Comparison of ENCODE assay signal across 8 cellular contexts in the genomic region with DNA sequence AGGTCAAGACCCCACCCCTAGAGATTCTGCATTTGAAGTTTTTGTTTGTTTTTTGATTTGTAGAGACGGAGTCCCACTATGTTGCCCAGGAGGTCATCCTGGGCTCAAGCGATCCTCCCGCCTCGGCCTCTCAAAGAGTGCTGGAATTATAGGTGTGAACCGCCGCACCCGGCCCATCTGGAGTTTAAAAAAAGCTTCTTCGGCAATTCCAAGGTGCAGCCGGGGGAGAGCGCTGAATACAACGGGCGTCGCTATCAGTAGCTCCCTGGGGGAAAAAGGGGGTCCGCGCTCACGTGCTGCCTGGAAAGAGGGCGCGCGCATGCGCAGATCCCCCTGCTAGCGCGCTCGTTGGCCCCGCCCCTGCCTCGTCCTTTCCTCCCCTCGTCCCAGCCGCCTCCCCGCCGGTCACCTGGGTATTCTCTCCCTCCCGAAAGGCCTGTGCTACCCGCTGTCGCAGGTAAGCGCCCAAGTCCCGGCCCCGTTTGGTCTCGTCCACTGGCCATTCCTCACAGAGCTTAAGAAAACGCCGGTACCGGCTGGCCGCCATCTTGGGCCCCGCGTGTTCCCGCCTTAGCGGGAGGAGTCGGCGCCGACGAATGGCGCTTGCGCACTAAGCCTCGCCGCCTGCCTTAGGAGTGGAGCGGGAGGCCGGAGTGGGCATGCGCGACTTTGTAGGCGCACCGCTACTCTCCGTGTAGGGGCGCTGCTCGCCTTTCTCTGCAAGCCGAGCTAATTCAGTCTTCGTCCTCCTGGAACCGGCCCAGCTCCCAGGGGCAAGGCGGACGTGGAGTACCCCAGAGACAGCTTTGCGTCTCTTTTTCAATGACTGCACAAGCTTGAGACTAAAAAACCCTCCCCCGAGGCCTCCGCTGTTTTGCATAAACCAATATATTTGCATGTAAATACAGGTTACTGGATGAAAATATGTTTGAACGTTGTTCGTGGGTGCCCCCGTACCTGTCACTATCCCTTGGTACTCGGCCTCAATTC. TPM values are rescaled to one million over a fixed set of nuclear protein-coding genes. Genes with fewer than 3 reads are reported as not detected.
DNase-seq lines count a peak whose midpoint lies in the region; ATAC-seq, FAIRE-seq and TF ChIP-seq lines count a peak whose summit lies in the region.

A gene (minus strand): TSS at position 561 of the 990 bp plus-strand sequence. CDS start 14 bp downstream, at position 547.

- in situ Hi-C loops in gastrocnemius medialis (cut with MboI; ENCODE audit: low sequenced_read_pairs in 4 of 4), result loop anchor here in 1 of 4 donors (5.0 kb wide), 1 partner anchor 51 kb away; no protein-coding TSS in a partner anchor

- TF ChIP-seq CTCF in body of pancreas (IDR thresholded peaks at IDR 0.05) (peak; percentile 49 to 97 (median 84)), gastrocnemius medialis (IDR thresholded peaks at IDR 0.05 in 4 of 5, conservative IDR thresholded peaks at IDR 0.05 in 1 of 5) (peak; percentile 62 to 83 (median 64))

- intact Hi-C loops in body of pancreas (cut with DNase I) (no loop called here), gastrocnemius medialis (cut with DNase I; ENCODE audit: low total_unique reads) (loop anchor here (1.0 kb wide), 1 partner anchor 51 kb away; no protein-coding TSS in a partner anchor)

- FAIRE-seq in TTC549 (lab: Jason Lieb, UNC), result peak; percentile 52

- H3K36me3 ChIP-seq in body of pancreas (replicated peaks in 1 of 2; ENCODE audit: insufficient read depth in 1 of 2, low read depth in 2 of 2) (no peaks in the 10 kb centered on the region), gastrocnemius medialis (peaks cover 0 to 15% of the 10 kb centered on the region in 2 donors)

- 1 to 3% methylated on average over 33 to 73 of the region's 73 CpGs for WGBS in body of pancreas, 2 donors

- H3K27ac ChIP-seq in body of pancreas, result peak within 1 kb of the TSS; percentile 89 to 93 (median 90)
- H3K27ac ChIP-seq in gastrocnemius medialis, result peak within 1 kb of the TSS; percentile 96 to 100 (median 97)

- ATAC-seq in GM18520 (IDR thresholded peaks at IDR 0.05; ENCODE audit: unreplicated experiment) (peak; percentile 76), HG03064 (IDR thresholded peaks at IDR 0.05; ENCODE audit: low read depth, unreplicated experiment) (peak; percentile 63), body of pancreas (peak; percentile 93), gastrocnemius medialis (peak; percentile 89 to 93)

- H3K4me3 ChIP-seq in body of pancreas (peak within 1 kb of the TSS; percentile 65 to 79), gastrocnemius medialis (peak within 1 kb of the TSS; percentile 85 to 100 (median 92))

- H3K9me3 ChIP-seq in body of pancreas, result no peaks in the 10 kb centered on the region
- no peaks in the 10 kb centered on the region for H3K9me3 ChIP-seq in gastrocnemius medialis

- DNase-seq in 8988T, result peak; percentile 86
- DNase-seq in NCI-H2107 treated with DMSO at 0.1 percent for 48 hours (lab: John Stamatoyannopoulos, UW; ENCODE audit: unreplicated experiment), result peak; percentile 58
- peak; percentile 97 to 99 (median 98) for DNase-seq in body of pancreas
- peak; percentile 92 for DNase-seq in iPS DF 4.7 (ENCODE audit: extremely low read depth, low spot score)
- peak; percentile 96 for DNase-seq in gastrocnemius medialis

- TF ChIP-seq POLR2A in body of pancreas (IDR thresholded peaks at IDR 0.05) (peak in 2 of 3 donors; percentile 81 to 86), gastrocnemius medialis (IDR thresholded peaks at IDR 0.05) (peak; percentile 87 to 88)

- peaks cover 29% of the 10 kb centered on the region for H3K4me1 ChIP-seq in body of pancreas
- peaks cover 20 to 30% of the 10 kb centered on the region in 2 donors for H3K4me1 ChIP-seq in gastrocnemius medialis

- H3K27me3 ChIP-seq in body of pancreas (no peaks in the 10 kb centered on the region), gastrocnemius medialis (no peaks in the 10 kb centered on the region)

RNA-seq across cellular contexts. Expression of the gene that starts here (rescaled TPM):
- 10 to 100 TPM in 1 of 2 donors, 1 to 10 TPM in 1; 4.0 to 17.6 TPM for total RNA-seq in body of pancreas
- 100 to 1,000 TPM in 1 of 4 donors, 10 to 100 TPM in 3; 50.7 to 101 (median 63.5) TPM for total RNA-seq in gastrocnemius medialis

Comparison
In these comparisons a context has a peak if more than half of its experiments do, and no peak if none do; other contexts are left out.
1. Peak in every context shown above with its lines: DNase-seq, ATAC-seq, H3K4me3 ChIP-seq and H3K27ac ChIP-seq.